ENCODE assay signal across 1 cellular context in genomic region chr2:170930132-170931109, GRCh38.
TF ChIP-seq lines count a peak whose summit lies in the region.

No MANE protein-coding gene starts in this region.

TF ChIP-seq in HepG2, 621 proteins besides CTCF, POLR2A, EP300 and RAD21 (continued from another document and continues in another):
- 0 out of 2 replicates have a peak, but pooled peaks have one; percentile 17 for TF ChIP-seq ATF6 (CRISPR knock-in tag; conservative IDR thresholded peaks at IDR 0.05)
- no peak for TF ChIP-seq RERE (CRISPR knock-in tag; IDR thresholded peaks at IDR 0.05; ENCODE audit: low read depth)
- TF ChIP-seq ZNF512 (CRISPR knock-in tag; IDR thresholded peaks at IDR 0.05): peak; percentile 82; the same call in 1 of the 2 replicates
- no peak for TF ChIP-seq ZBTB7B (CRISPR knock-in tag; IDR thresholded peaks at IDR 0.05)
- TF ChIP-seq IKZF4 (CRISPR knock-in tag; IDR thresholded peaks at IDR 0.05; ENCODE audit: borderline replicate concordance, low read depth, not compliant biosample characterization): no peak
- TF ChIP-seq EZH2 (conservative IDR thresholded peaks at IDR 0.05; ENCODE audit: low read depth, low read length): no peak
- TF ChIP-seq KDM5B (CRISPR knock-in tag; IDR thresholded peaks at IDR 0.05; ENCODE audit: borderline replicate concordance): no peak
- TF ChIP-seq ZMAT3 (CRISPR knock-in tag; conservative IDR thresholded peaks at IDR 0.05): peak; percentile 82; the same call in 1 of the 2 replicates
- TF ChIP-seq PHF21A (CRISPR knock-in tag; IDR thresholded peaks at IDR 0.05): no peak
- TF ChIP-seq RCOR2 (CRISPR knock-in tag; IDR thresholded peaks at IDR 0.05): no peak
- TF ChIP-seq THAP7 (CRISPR knock-in tag; IDR thresholded peaks at IDR 0.05): 0 out of 2 replicates have a peak, but pooled peaks have one; percentile 22
- 0 out of 2 replicates have a peak, but pooled peaks have one; percentile 64 for TF ChIP-seq ZNF879 (CRISPR knock-in tag; IDR thresholded peaks at IDR 0.05)
- 0 out of 2 replicates have a peak, but pooled peaks have one; percentile 16 for TF ChIP-seq ARID3A (IDR thresholded peaks at IDR 0.05; ENCODE audit: low read depth, low read length)
- TF ChIP-seq ZC3H4 (CRISPR knock-in tag; IDR thresholded peaks at IDR 0.05; ENCODE audit: borderline replicate concordance): no peak
- TF ChIP-seq ZNF550 (CRISPR knock-in tag; IDR thresholded peaks at IDR 0.05; ENCODE audit: borderline replicate concordance): 0 out of 2 replicates have a peak, but pooled peaks have one; percentile 33
- peak; percentile 6; the same call in 1 of the 2 replicates for TF ChIP-seq HINFP (CRISPR knock-in tag; IDR thresholded peaks at IDR 0.05; ENCODE audit: low read depth)
- TF ChIP-seq SOX13 (IDR thresholded peaks at IDR 0.05): no peak
- TF ChIP-seq SOX13 (CRISPR knock-in tag; conservative IDR thresholded peaks at IDR 0.05 in 1 of 2, IDR thresholded peaks at IDR 0.05 in 1 of 2): 0 out of 4 replicates have a peak, but pooled peaks of 1 of the 2 experiments have one; percentile 18
- TF ChIP-seq POLR2AphosphoS2 (IDR thresholded peaks at IDR 0.05; ENCODE audit: low read depth, low read length): peak; percentile 72; the same call in 1 of the 2 replicates
- no peak for TF ChIP-seq XRCC5 (optimal IDR thresholded peaks at IDR 0.05; ENCODE audit: low read length)
- TF ChIP-seq ZNF75D (CRISPR knock-in tag; IDR thresholded peaks at IDR 0.05; ENCODE audit: borderline replicate concordance): no peak
- peak; percentile 29; the same call in 1 of the 2 replicates for TF ChIP-seq MEIS2 (CRISPR knock-in tag; IDR thresholded peaks at IDR 0.05)
- no peak for TF ChIP-seq PHF8 (CRISPR knock-in tag; IDR thresholded peaks at IDR 0.05)
- TF ChIP-seq AGO1 (IDR thresholded peaks at IDR 0.05; ENCODE audit: low read depth, low read length, poor library complexity, severe bottlenecking): no peak
- TF ChIP-seq FUBP1 (CRISPR knock-in tag; IDR thresholded peaks at IDR 0.05; ENCODE audit: borderline replicate concordance): no peak
- TF ChIP-seq BHLHE40 (IDR thresholded peaks at IDR 0.05; ENCODE audit: low read length): no peak; the same call in 1 of the 2 replicates
- TF ChIP-seq STAT6 (CRISPR knock-in tag; IDR thresholded peaks at IDR 0.05; ENCODE audit: borderline replicate concordance): peak; percentile 39; the same call in 1 of the 2 replicates
- 0 out of 2 replicates have a peak, but pooled peaks have one; percentile 53 for TF ChIP-seq ELF4 (CRISPR knock-in tag; IDR thresholded peaks at IDR 0.05; ENCODE audit: borderline replicate concordance)
- 0 out of 2 replicates have a peak, but pooled peaks have one; percentile 29 for TF ChIP-seq ZNF574 (CRISPR knock-in tag; IDR thresholded peaks at IDR 0.05)
- TF ChIP-seq SP1 (IDR thresholded peaks at IDR 0.05): no peak
- TF ChIP-seq SP1 (CRISPR knock-in tag; IDR thresholded peaks at IDR 0.05): peak; percentile 53
- 0 out of 2 replicates have a peak, but pooled peaks have one; percentile 14 for TF ChIP-seq FOXO4 (CRISPR knock-in tag; conservative IDR thresholded peaks at IDR 0.05)
